ENCODE assay signal across 10 cellular contexts in genomic region chr11:134126197-134126822, GRCh38. TPM values are rescaled to one million over a fixed set of nuclear protein-coding genes. Genes with fewer than 3 reads are reported as not detected.
DNase-seq lines count a peak whose midpoint lies in the region; ATAC-seq and TF ChIP-seq lines count a peak whose summit lies in the region.
"Had no signal": no experiment of that assay in that cellular context is flagged by ENCODE, and none has a peak within 500 bp of the region (broad histone marks: within the 10 kb centered on the region; RNA-seq: fewer than 3 reads in every experiment).

No MANE protein-coding gene starts in this region.

- H2AK5ac ChIP-seq in mesendoderm (ENCODE audit: low read length): no peak overlapping the region

- no peak overlapping the region for H3K23ac ChIP-seq in mesendoderm (ENCODE audit: low read length)

- no peak overlapping the region for H2BK120ac ChIP-seq in mesendoderm (ENCODE audit: low read depth, low read length)

- H3K79me1 ChIP-seq in mesendoderm (ENCODE audit: low read length): no peaks in the 10 kb centered on the region

- H3K36me3 ChIP-seq in mesendoderm (ENCODE audit: control insufficient read depth, insufficient read depth, low read length): no peaks in the 10 kb centered on the region

- WGBS in mesendoderm (ENCODE audit: extremely low coverage, insufficient coverage, low lambda C conversion rate): no CpG with 5 or more reads among the region's 1 CpG

- no peak for ATAC-seq in HG02571 (IDR thresholded peaks at IDR 0.05; ENCODE audit: unreplicated experiment)

- no peak overlapping the region for H4K8ac ChIP-seq in mesendoderm (ENCODE audit: low read depth, low read length)

- H4K5ac ChIP-seq in mesendoderm (ENCODE audit: low read length): no peak overlapping the region

- H3K27ac ChIP-seq in dorsolateral prefrontal cortex (peak overlapping the region; percentile 74 to 99 (median 97)), mesendoderm (ENCODE audit: low read depth, low read length) (no peak overlapping the region)

- H3K4me2 ChIP-seq in mesendoderm (ENCODE audit: low read length): no peak overlapping the region

- no peak overlapping the region for H2BK5ac ChIP-seq in mesendoderm (ENCODE audit: low read length)

- no peak overlapping the region for H2BK15ac ChIP-seq in mesendoderm (replicated peaks; ENCODE audit: low read depth)

- H3K4ac ChIP-seq in mesendoderm (ENCODE audit: low read depth, low read length): no peak overlapping the region

- H3K56ac ChIP-seq in mesendoderm (ENCODE audit: low read length): no peak overlapping the region

- DNase-seq in A172 (ENCODE audit: low spot score): peak; percentile 83
- peak; percentile 83 for DNase-seq in HFF-Myc (ENCODE audit: extremely low read depth, low read depth)
- peak in 9 of 10 donors; percentile 45 to 90 (median 84) for DNase-seq in dorsolateral prefrontal cortex
- peak; percentile 76 for DNase-seq in mesendoderm
- DNase-seq in HT-29 (ENCODE audit: low spot score): no peak
- DNase-seq in glomerular visceral epithelial cell (ENCODE audit: extremely low spot score): no peak
- DNase-seq in NCI-H1105 (lab: John Stamatoyannopoulos, UW): no peak
- DNase-seq: NCI-H69, right cardiac atrium had no signal

- H3K9ac ChIP-seq in mesendoderm (ENCODE audit: low read length): no peak overlapping the region

- H3K27me3 ChIP-seq in dorsolateral prefrontal cortex (no peaks in the 10 kb centered on the region), mesendoderm (ENCODE audit: insufficient read depth, low read length, poor library complexity) (no peaks in the 10 kb centered on the region)

- intact Hi-C loops in dorsolateral prefrontal cortex (cut with DNase I): no loop called here

- no peak overlapping the region for H3K18ac ChIP-seq in mesendoderm (ENCODE audit: low read length)

- no peak overlapping the region for H3K4me3 ChIP-seq in HFF-Myc (replicated peaks; ENCODE audit: low read depth, low read length)
- peak overlapping the region in 49 of 59 donors; percentile 2 to 76 (median 57) for H3K4me3 ChIP-seq in dorsolateral prefrontal cortex
- H3K4me3 ChIP-seq in mesendoderm (ENCODE audit: low read length): no peak overlapping the region

- no peaks in the 10 kb centered on the region for H3K79me2 ChIP-seq in mesendoderm (ENCODE audit: control insufficient read depth, insufficient read depth, low read length)

- no peaks in the 10 kb centered on the region for H3K4me1 ChIP-seq in mesendoderm (ENCODE audit: control insufficient read depth, low read depth, low read length)

- TF ChIP-seq CTCF in HFF-Myc (IDR thresholded peaks at IDR 0.05; ENCODE audit: low read depth, low read length, missing control alignments) (no peak), dorsolateral prefrontal cortex (IDR thresholded peaks at IDR 0.05 in 54 of 56, conservative IDR thresholded peaks at IDR 0.05 in 2 of 56; ENCODE audit: low read depth in 1 of 56, partially characterized antibody in 56 of 56) (peak in 5 of 56 donors; percentile 7 to 15 (median 11))

RNA-seq across cellular contexts. Expression of gene JAM3, which starts 57.4 kb away (rescaled TPM):
- 43.0 and 47.2 TPM in 2 replicates for total RNA-seq in A172 (2014; rRNA removed; shearing (Covaris generic))
- 100 to 1,000 TPM in 42 of 120 experiments, 10 to 100 TPM in 78; 43.5 to 270 (median 90.6) TPM for total RNA-seq in dorsolateral prefrontal cortex
- 21.5 TPM for polyA plus RNA-seq in mesendoderm (2013, experiment 1 of 2)
- 21.3 TPM for polyA plus RNA-seq in mesendoderm (2013, experiment 2 of 2)
- not detected in 2 replicates for total RNA-seq in HT-29 (2014; rRNA removed; shearing (Covaris generic))

Comparison
In these comparisons a context has a peak if more than half of its experiments do, and no peak if none do; other contexts are left out.
1. DNase-seq: peak in A172 (single experiment), HFF-Myc (single experiment), dorsolateral prefrontal cortex (9 of 10) and mesendoderm (single experiment); none in HT-29 (single experiment), glomerular visceral epithelial cell (single experiment) and NCI-H1105 (single experiment).
2. H3K4me3 ChIP-seq: peak in dorsolateral prefrontal cortex (49 of 59); none in HFF-Myc (single experiment) and mesendoderm (single experiment).
3. RNA of gene JAM3, which starts 57.4 kb away (total RNA-seq): 43.5 to 270 TPM in dorsolateral prefrontal cortex and 43.0 to 47.2 TPM in A172; not detected in HT-29; every median in the first group is over 10 times any median in the second.